ENCODE assay signal across 17 cellular contexts in genomic region chr2:237495521-237496117, GRCh38. TPM values are rescaled to one million over a fixed set of nuclear protein-coding genes. Genes with fewer than 3 reads are reported as not detected.
DNase-seq lines count a peak whose midpoint lies in the region; ATAC-seq and TF ChIP-seq lines count a peak whose summit lies in the region.
"Had no signal": no experiment of that assay in that cellular context is flagged by ENCODE, and none has a peak within 500 bp of the region (broad histone marks: within the 10 kb centered on the region; RNA-seq: fewer than 3 reads in every experiment).

No MANE protein-coding gene starts in this region.

- peaks cover 27 to 38% (median 34%) of the 10 kb centered on the region in 11 experiments for H3K9me3 ChIP-seq in BLaER1 treated with 17β-estradiol and CSF1 and Interleukin-3, amounts not matched to agents 10 nM and 100 nM (replicated peaks in 1 of 11)
- no peaks in the 10 kb centered on the region for H3K9me3 ChIP-seq in CD8-positive, alpha-beta T cell (ENCODE audit: low read length)

- intact Hi-C loops in CD8-positive, alpha-beta T cell (cut with DNase I, micrococcal nuclease) = no loop called here
- intact Hi-C loops in activated CD4-positive, alpha-beta T cell treated with anti-CD3 and anti-CD28 coated beads for 36 hours (cut with DNase I, micrococcal nuclease) = no loop called here

- H3K9ac ChIP-seq in BLaER1 treated with 17β-estradiol and CSF1 and Interleukin-3, amounts not matched to agents 10 nM and 100 nM = peak overlapping the region in 7 of 11 experiments; percentile 15 to 68 (median 61); a peak in 13 of 22 replicates

- peaks cover 0 to 8% (median 0%) of the 10 kb centered on the region in 11 experiments; a peak in 1 of 22 replicates for H3K36me3 ChIP-seq in BLaER1 treated with 17β-estradiol and CSF1 and Interleukin-3, amounts not matched to agents 10 nM and 100 nM
- H3K36me3 ChIP-seq in CD8-positive, alpha-beta T cell (ENCODE audit: insufficient read depth, low read length) = no peaks in the 10 kb centered on the region
- H3K36me3 ChIP-seq: Peyer's patch had no signal

- H3K9me3 Mint-ChIP-seq in WTC11 (peaks cover 26% of the 10 kb centered on the region), neural crest cell (peaks cover 8% of the 10 kb centered on the region), type B pancreatic cell (peaks cover 5% of the 10 kb centered on the region)
- H3K9me3 Mint-ChIP-seq in CD8-positive, alpha-beta T cell = peaks cover 9% of the 10 kb centered on the region
- H3K9me3 Mint-ChIP-seq in activated CD4-positive, alpha-beta T cell treated with anti-CD3 and anti-CD28 coated beads for 36 hours (ENCODE audit: low read depth) = peaks cover 14% of the 10 kb centered on the region

- no peaks in the 10 kb centered on the region for H3K27me3 ChIP-seq in BLaER1 treated with 17β-estradiol and CSF1 and Interleukin-3, amounts not matched to agents 10 nM and 100 nM
- no peaks in the 10 kb centered on the region for H3K27me3 ChIP-seq in CD8-positive, alpha-beta T cell (ENCODE audit: insufficient read depth, low read length)
- H3K27me3 ChIP-seq: Peyer's patch had no signal

- DNase-seq in WTC11 (ENCODE audit: low spot score) (no peak), neural crest cell (ENCODE audit: low read depth, low spot score) (no peak), type B pancreatic cell (ENCODE audit: extremely low spot score, unreplicated experiment) (no peak)
- DNase-seq in CD8-positive, alpha-beta T cell = no peak
- DNase-seq in activated CD4-positive, alpha-beta T cell treated with anti-CD3 and anti-CD28 coated beads for 36 hours = no peak
- DNase-seq: EL, H9, Karpas-422, MM.1S, NCI-H1105, NCI-H1694 treated with DMSO at 0.1 percent for 48 hours, NCI-H82, Peyer's patch, SHP77 had no signal

- POLR2A ChIA-PET in WTC11 (lab: Charles Lee) = no interaction called here
- POLR2A ChIA-PET in CD8-positive, alpha-beta T cell (lab: Charles Lee) = no interaction called here
- POLR2A ChIA-PET in activated CD4-positive, alpha-beta T cell treated with anti-CD3 and anti-CD28 coated beads for 36 hours (lab: Charles Lee) = no interaction called here

- peak overlapping the region; percentile 34 to 85 (median 79); a peak in 21 of 22 replicates for H3K4me2 ChIP-seq in BLaER1 treated with 17β-estradiol and CSF1 and Interleukin-3, amounts not matched to agents 10 nM and 100 nM

- H3K4me3 ChIP-seq in BLaER1 treated with 17β-estradiol and CSF1 and Interleukin-3, amounts not matched to agents 10 nM and 100 nM = no peak overlapping the region
- H3K4me3 ChIP-seq in CD8-positive, alpha-beta T cell (ENCODE audit: low read depth, low read length) = no peak overlapping the region
- H3K4me3 ChIP-seq: Peyer's patch had no signal

- peaks cover 24 to 46% (median 43%) of the 10 kb centered on the region in 10 experiments for H3K4me1 ChIP-seq in BLaER1 treated with 17β-estradiol and CSF1 and Interleukin-3, amounts not matched to agents 10 nM and 100 nM
- H3K4me1 ChIP-seq in CD8-positive, alpha-beta T cell (ENCODE audit: insufficient read depth, low read length) = no peaks in the 10 kb centered on the region
- H3K4me1 ChIP-seq: Peyer's patch had no signal

- no peak overlapping the region for H3K4me3 Mint-ChIP-seq in WTC11
- no peak overlapping the region for H3K4me3 Mint-ChIP-seq in neural crest cell
- H3K4me3 Mint-ChIP-seq in type B pancreatic cell = no peak overlapping the region
- H3K4me3 Mint-ChIP-seq in CD8-positive, alpha-beta T cell = no peak overlapping the region
- H3K4me3 Mint-ChIP-seq in activated CD4-positive, alpha-beta T cell treated with anti-CD3 and anti-CD28 coated beads for 36 hours = no peak overlapping the region
- H3K4me3 Mint-ChIP-seq: H9 had no signal

- H3K27ac Mint-ChIP-seq in WTC11 (peak overlapping the region; percentile 6; the same call in 1 of the 2 replicates), neural crest cell (ENCODE audit: unreplicated experiment) (peak overlapping the region; percentile 46), type B pancreatic cell (peak overlapping the region; percentile 18)
- no peak overlapping the region for H3K27ac Mint-ChIP-seq in CD8-positive, alpha-beta T cell
- no peak overlapping the region for H3K27ac Mint-ChIP-seq in activated CD4-positive, alpha-beta T cell treated with anti-CD3 and anti-CD28 coated beads for 36 hours
- H3K27ac Mint-ChIP-seq: H9 had no signal

- TF ChIP-seq CTCF in WTC11 (IDR thresholded peaks at IDR 0.05) = no peak
- no peak for TF ChIP-seq CTCF in neural crest cell (conservative IDR thresholded peaks at IDR 0.05)
- TF ChIP-seq CTCF in type B pancreatic cell (conservative IDR thresholded peaks at IDR 0.05) = no peak
- TF ChIP-seq CTCF in CD8-positive, alpha-beta T cell (IDR thresholded peaks at IDR 0.05) = no peak

- peak overlapping the region in 9 of 11 experiments; percentile 10 to 83 (median 69); a peak in 17 of 22 replicates for H3K27ac ChIP-seq in BLaER1 treated with 17β-estradiol and CSF1 and Interleukin-3, amounts not matched to agents 10 nM and 100 nM
- no peak overlapping the region for H3K27ac ChIP-seq in CD8-positive, alpha-beta T cell (ENCODE audit: low read depth, low read length)
- H3K27ac ChIP-seq: Peyer's patch had no signal

- no peak for ATAC-seq in WTC11
- ATAC-seq in CD8-positive, alpha-beta T cell = no peak
- ATAC-seq in activated CD4-positive, alpha-beta T cell treated with anti-CD3 and anti-CD28 coated beads for 36 hours = no peak
- ATAC-seq in GM21360 (IDR thresholded peaks at IDR 0.05; ENCODE audit: unreplicated experiment) = no peak
- ATAC-seq: HepG2 had no signal

- H4K20me1 ChIP-seq in BLaER1 treated with 17β-estradiol and CSF1 and Interleukin-3, amounts not matched to agents 10 nM and 100 nM = no peaks in the 10 kb centered on the region

- H3K36me3 Mint-ChIP-seq in WTC11 (peaks cover 35% of the 10 kb centered on the region), neural crest cell (ENCODE audit: low read depth) (peaks cover 11% of the 10 kb centered on the region), type B pancreatic cell (peaks cover 11% of the 10 kb centered on the region)
- H3K36me3 Mint-ChIP-seq in CD8-positive, alpha-beta T cell = no peaks in the 10 kb centered on the region
- peaks cover 4% of the 10 kb centered on the region for H3K36me3 Mint-ChIP-seq in activated CD4-positive, alpha-beta T cell treated with anti-CD3 and anti-CD28 coated beads for 36 hours (ENCODE audit: low read depth)

- CTCF ChIA-PET in WTC11 (lab: Charles Lee) = interaction anchor here (2.7 kb wide), 1 partner anchor 17 kb away, joined by 9 read pairs; no protein-coding TSS in a partner anchor
- CTCF ChIA-PET in CD8-positive, alpha-beta T cell (lab: Charles Lee) = no interaction called here
- CTCF ChIA-PET in activated CD4-positive, alpha-beta T cell treated with anti-CD3 and anti-CD28 coated beads for 36 hours (lab: Charles Lee) = no interaction called here

- H3K27me3 Mint-ChIP-seq in WTC11 (ENCODE audit: low read depth) (peaks cover 8% of the 10 kb centered on the region), neural crest cell (ENCODE audit: low read depth) (peaks cover 17% of the 10 kb centered on the region), type B pancreatic cell (peaks cover 12% of the 10 kb centered on the region)
- peaks cover 30% of the 10 kb centered on the region for H3K27me3 Mint-ChIP-seq in CD8-positive, alpha-beta T cell (ENCODE audit: low read depth)
- H3K27me3 Mint-ChIP-seq in activated CD4-positive, alpha-beta T cell treated with anti-CD3 and anti-CD28 coated beads for 36 hours = peaks cover 24% of the 10 kb centered on the region

- H3K4me1 Mint-ChIP-seq in WTC11 (peaks cover 26% of the 10 kb centered on the region), neural crest cell (peaks cover 5% of the 10 kb centered on the region), type B pancreatic cell (ENCODE audit: unreplicated experiment) (peaks cover 18% of the 10 kb centered on the region)
- H3K4me1 Mint-ChIP-seq in CD8-positive, alpha-beta T cell (ENCODE audit: low read depth) = no peaks in the 10 kb centered on the region
- peaks cover 3% of the 10 kb centered on the region for H3K4me1 Mint-ChIP-seq in activated CD4-positive, alpha-beta T cell treated with anti-CD3 and anti-CD28 coated beads for 36 hours

TF ChIP-seq in WTC11, 78 proteins besides CTCF, POLR2A, EP300 and RAD21 (continues in another document):
- TF ChIP-seq ZNF423 (CRISPR knock-in tag; IDR thresholded peaks at IDR 0.05) = no peak
- no peak for TF ChIP-seq ATF1 (CRISPR knock-in tag; IDR thresholded peaks at IDR 0.05)
- no peak for TF ChIP-seq KAT7 (CRISPR knock-in tag; IDR thresholded peaks at IDR 0.05; ENCODE audit: borderline replicate concordance)
- no peak for TF ChIP-seq ATF2 (CRISPR knock-in tag; IDR thresholded peaks at IDR 0.05; ENCODE audit: borderline replicate concordance, low read depth)
- TF ChIP-seq FOXP4 (CRISPR knock-in tag; IDR thresholded peaks at IDR 0.05) = no peak
- TF ChIP-seq OVOL2 (CRISPR knock-in tag; IDR thresholded peaks at IDR 0.05; ENCODE audit: borderline replicate concordance) = no peak

RNA-seq across cellular contexts. Expression of gene MLPH, which starts 8.6 kb away (rescaled TPM):
- total RNA-seq in WTC11 (2021) (7.7 to 10.3 TPM (median 9.7 TPM) in 3 replicates), neural crest cell (not detected in 2 replicates), type B pancreatic cell (ENCODE audit: low replicate concordance) (14.8 and 16.7 TPM in 2 replicates)
- not detected for total RNA-seq in CD8-positive, alpha-beta T cell
- 1 to 10 TPM in 1 of 2 experiments, under 1 TPM in 1; 0.82 to 1.2 TPM for total RNA-seq in activated CD4-positive, alpha-beta T cell treated with anti-CD3 and anti-CD28 coated beads for 36 hours
- total RNA-seq: HepG2 had no signal

Comparison
In these comparisons a context has a peak if more than half of its experiments do, and no peak if none do; other contexts are left out.
1. H3K27ac Mint-ChIP-seq: peak in WTC11 (single experiment), neural crest cell (single experiment) and type B pancreatic cell (single experiment); none in CD8-positive, alpha-beta T cell (single experiment) and activated CD4-positive, alpha-beta T cell treated with anti-CD3 and anti-CD28 coated beads for 36 hours (single experiment).